ENCODE assay signal across 2 cellular contexts in genomic region chr5:178940569-178941360, GRCh38.
TF ChIP-seq lines count a peak whose summit lies in the region.

Gene ZNF454 (plus strand): TSS chr5:178941198. CDS start chr5:178942792, 1,594 bp downstream.

TF ChIP-seq in liver, 16 proteins besides CTCF, POLR2A, EP300 and RAD21 (continued from another document):
- TF ChIP-seq REST (IDR thresholded peaks at IDR 0.05) (no peak), YY1 (IDR thresholded peaks at IDR 0.05) (no peak), EGR1 (IDR thresholded peaks at IDR 0.05; ENCODE audit: low read depth in 2 of 2) (no peak), SP1 (IDR thresholded peaks at IDR 0.05) (no peak), ZBTB33 (IDR thresholded peaks at IDR 0.05) (no peak), NR2F2 (IDR thresholded peaks at IDR 0.05) (no peak), GABPA (IDR thresholded peaks at IDR 0.05 in 1 of 2, conservative IDR thresholded peaks at IDR 0.05 in 1 of 2) (no peak), MAX (IDR thresholded peaks at IDR 0.05) (no peak), FOXA1 (IDR thresholded peaks at IDR 0.05) (no peak), HNF4G (IDR thresholded peaks at IDR 0.05) (no peak), FOXA2 (IDR thresholded peaks at IDR 0.05) (no peak), ATF3 (IDR thresholded peaks at IDR 0.05) (no peak), HNF4A (conservative IDR thresholded peaks at IDR 0.05) (no peak), RXRA (IDR thresholded peaks at IDR 0.05) (no peak)

TF ChIP-seq in HepG2, 621 proteins besides CTCF, POLR2A, EP300 and RAD21 (continued from another document):
- TF ChIP-seq TCF7 (IDR thresholded peaks at IDR 0.05; ENCODE audit: low read depth) (no peak), SNAPC2 (CRISPR knock-in tag; IDR thresholded peaks at IDR 0.05) (no peak), YY1 (IDR thresholded peaks at IDR 0.05; ENCODE audit: insufficient read depth, insufficient replicate concordance, low read depth, low read length) (no peak), RBM39 (IDR thresholded peaks at IDR 0.05; ENCODE audit: low read depth, low read length, poor library complexity, severe bottlenecking) (no peak)
